Comparison of ENCODE assay signal across 1 cellular context in the genomic region with DNA sequence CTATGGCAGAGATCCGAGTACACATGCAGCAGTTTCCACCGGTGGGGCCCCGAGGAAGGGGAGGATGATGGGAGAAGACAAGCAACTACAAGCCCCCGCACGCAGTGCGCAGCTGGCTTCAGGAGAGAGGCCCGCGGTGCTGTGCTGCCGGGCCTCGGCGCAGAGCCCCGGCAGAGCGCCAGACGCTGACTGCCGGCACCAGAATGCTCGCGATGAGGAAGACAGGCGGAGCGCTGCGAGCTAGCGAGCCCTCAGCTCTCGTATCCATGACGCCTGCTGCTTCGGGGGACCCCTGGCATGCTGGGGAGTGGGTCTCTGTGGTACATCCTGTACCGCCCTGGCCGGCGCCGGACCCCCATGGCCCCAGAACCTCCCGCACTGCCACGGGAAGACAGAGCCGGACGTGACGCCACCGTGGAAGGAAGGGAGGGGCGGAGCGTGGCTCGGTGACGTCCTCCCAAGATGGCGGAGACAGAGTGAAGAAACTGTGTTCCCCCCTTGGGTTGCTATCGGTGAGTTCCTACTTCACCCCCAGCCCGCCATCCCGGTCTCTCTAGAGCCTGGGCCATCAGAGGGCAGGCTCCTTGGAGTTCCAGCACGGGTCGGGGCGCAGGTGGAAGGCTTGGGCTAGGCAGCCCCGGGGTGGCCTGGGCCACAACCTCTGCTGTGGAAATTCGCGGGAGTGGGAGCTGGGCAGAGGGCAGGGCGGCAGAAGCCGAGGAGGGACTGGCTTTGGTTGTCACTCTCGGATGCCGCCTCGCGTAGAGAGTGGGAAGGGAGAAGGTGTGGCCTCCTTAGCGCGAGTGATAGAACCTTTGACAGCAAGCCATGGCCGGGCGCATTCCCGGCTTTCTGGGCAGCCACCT.
TF ChIP-seq lines count a peak whose summit lies in the region.

TSS of gene MYNN (plus strand) at position 446 of the 866 bp plus-strand sequence. CDS start 900 bp downstream, outside the sequence.

TF ChIP-seq in neural cell, 6 proteins besides CTCF, POLR2A, EP300 and RAD21 (continued from another document):
- TF ChIP-seq TAF1 (IDR thresholded peaks at IDR 0.05; ENCODE audit: low read depth) (peak; percentile 51), SMC3 (conservative IDR thresholded peaks at IDR 0.05; ENCODE audit: poor library complexity) (peak; percentile 73)
